ENCODE assay signal across 20 cellular contexts in the genomic region with DNA sequence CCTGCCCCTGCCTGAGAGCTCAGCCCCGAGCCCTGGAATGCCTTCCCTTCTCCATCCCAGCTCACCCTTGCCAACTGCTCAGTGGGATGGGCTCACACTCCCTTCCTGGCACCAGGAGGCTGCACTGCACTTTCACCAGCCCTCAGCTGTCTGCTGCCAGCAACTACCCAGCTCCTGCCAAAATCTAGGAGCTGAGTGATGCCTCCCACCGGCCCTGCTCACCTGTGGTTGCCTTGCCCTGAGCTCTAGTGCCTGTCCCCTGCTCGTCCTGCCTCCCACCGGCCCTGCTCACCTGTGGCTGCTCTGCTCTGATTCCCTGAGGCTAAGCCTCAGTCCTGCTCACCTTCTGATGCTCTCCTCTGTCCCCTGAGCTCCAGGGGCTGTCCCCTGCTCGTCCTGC.
DNase-seq lines count a peak whose midpoint lies in the region; ATAC-seq, FAIRE-seq and TF ChIP-seq lines count a peak whose summit lies in the region.
"Had no signal": no experiment of that assay in that cellular context is flagged by ENCODE, and none has a peak within 500 bp of the region (broad histone marks: within the 10 kb centered on the region; RNA-seq: fewer than 3 reads in every experiment).

No MANE protein-coding gene starts in this region.

- no peak overlapping the region for H3K27ac Mint-ChIP-seq in activated naive CD8-positive, alpha-beta T cell treated with anti-CD3 and anti-CD28 coated beads, Interleukin-2, amount 10 ng/mL, durations not matched to agents 7 days and 5 days
- H3K27ac Mint-ChIP-seq in activated naive CD8-positive, alpha-beta T cell treated with anti-CD3 and anti-CD28 coated beads for 36 hours: no peak overlapping the region
- H3K27ac Mint-ChIP-seq in stimulated activated memory B cell treated with anti-CD40 and anti-IgM and Interleukin-4, amounts not matched to agents 10 μg/mL and 1 μg/mL and 100 μg/mL, for 72 hours: peak overlapping the region; percentile 99
- H3K27ac Mint-ChIP-seq: activated CD4-positive, alpha-beta T cell treated with anti-CD3 and anti-CD28 coated beads, Interleukin-2, amount 10 ng/mL, durations not matched to agents 7 days and 5 days; endodermal cell had no signal

- H3K27me3 Mint-ChIP-seq in activated naive CD8-positive, alpha-beta T cell treated with anti-CD3 and anti-CD28 coated beads, Interleukin-2, amount 10 ng/mL, durations not matched to agents 7 days and 5 days: peaks cover 2% of the 10 kb centered on the region
- H3K27me3 Mint-ChIP-seq in activated naive CD8-positive, alpha-beta T cell treated with anti-CD3 and anti-CD28 coated beads for 36 hours: peaks cover 4% of the 10 kb centered on the region
- no peaks in the 10 kb centered on the region for H3K27me3 Mint-ChIP-seq in stimulated activated memory B cell treated with anti-CD40 and anti-IgM and Interleukin-4, amounts not matched to agents 10 μg/mL and 1 μg/mL and 100 μg/mL, for 72 hours
- H3K27me3 Mint-ChIP-seq: activated CD4-positive, alpha-beta T cell treated with anti-CD3 and anti-CD28 coated beads, Interleukin-2, amount 10 ng/mL, durations not matched to agents 7 days and 5 days had no signal

- no peak for ATAC-seq in activated naive CD8-positive, alpha-beta T cell treated with anti-CD3 and anti-CD28 coated beads, Interleukin-2, amount 10 ng/mL, durations not matched to agents 7 days and 5 days (ENCODE audit: low read depth)
- no peak for ATAC-seq in stimulated activated memory B cell treated with anti-CD40 and anti-IgM and Interleukin-4, amounts not matched to agents 10 μg/mL and 1 μg/mL and 100 μg/mL, for 72 hours
- ATAC-seq in GM18498 (IDR thresholded peaks at IDR 0.05; ENCODE audit: unreplicated experiment): no peak
- ATAC-seq: naive thymus-derived CD8-positive, alpha-beta T cell had no signal

- H3K36me3 ChIP-seq in kidney (ENCODE audit: control insufficient read depth in 1 of 2, insufficient read depth in 2 of 2, low read length in 2 of 2) (no peaks in the 10 kb centered on the region), suprapubic skin (no peaks in the 10 kb centered on the region)
- H3K36me3 ChIP-seq: vagina had no signal

- H3K9me3 ChIP-seq in kidney (ENCODE audit: control insufficient read depth in 1 of 2, low read length in 2 of 2) (peaks cover 0 to 4% of the 10 kb centered on the region in 2 donors), suprapubic skin (no peaks in the 10 kb centered on the region)
- H3K9me3 ChIP-seq: vagina had no signal

- H3K4me3 ChIP-seq in kidney (ENCODE audit: low read length in 2 of 2): no peak overlapping the region
- no peak overlapping the region for H3K4me3 ChIP-seq in suprapubic skin
- H3K4me3 ChIP-seq: GM23248, vagina had no signal

- H3K4me1 ChIP-seq in kidney (ENCODE audit: control insufficient read depth in 1 of 2, insufficient read depth in 1 of 2, low read depth in 1 of 2, low read length in 2 of 2): no peaks in the 10 kb centered on the region
- no peaks in the 10 kb centered on the region for H3K4me1 ChIP-seq in suprapubic skin
- H3K4me1 ChIP-seq: parathyroid adenoma, vagina had no signal

- WGBS in suprapubic skin: 41% methylated on average over 4 of the region's 5 CpGs

- H3K36me3 Mint-ChIP-seq in activated naive CD8-positive, alpha-beta T cell treated with anti-CD3 and anti-CD28 coated beads, Interleukin-2, amount 10 ng/mL, durations not matched to agents 7 days and 5 days: no peaks in the 10 kb centered on the region
- H3K36me3 Mint-ChIP-seq in activated naive CD8-positive, alpha-beta T cell treated with anti-CD3 and anti-CD28 coated beads for 36 hours: no peaks in the 10 kb centered on the region
- peaks cover 65% of the 10 kb centered on the region for H3K36me3 Mint-ChIP-seq in stimulated activated memory B cell treated with anti-CD40 and anti-IgM and Interleukin-4, amounts not matched to agents 10 μg/mL and 1 μg/mL and 100 μg/mL, for 72 hours
- H3K36me3 Mint-ChIP-seq: naive thymus-derived CD8-positive, alpha-beta T cell had no signal

- TF ChIP-seq CTCF in kidney (IDR thresholded peaks at IDR 0.05; ENCODE audit: borderline replicate concordance, extremely low read depth, insufficient read depth): no peak
- no peak for TF ChIP-seq CTCF in suprapubic skin (IDR thresholded peaks at IDR 0.05)

- H3K9me3 Mint-ChIP-seq in activated naive CD8-positive, alpha-beta T cell treated with anti-CD3 and anti-CD28 coated beads, Interleukin-2, amount 10 ng/mL, durations not matched to agents 7 days and 5 days: no peaks in the 10 kb centered on the region
- H3K9me3 Mint-ChIP-seq in activated naive CD8-positive, alpha-beta T cell treated with anti-CD3 and anti-CD28 coated beads for 36 hours: peaks cover 3% of the 10 kb centered on the region
- peaks cover 5% of the 10 kb centered on the region for H3K9me3 Mint-ChIP-seq in stimulated activated memory B cell treated with anti-CD40 and anti-IgM and Interleukin-4, amounts not matched to agents 10 μg/mL and 1 μg/mL and 100 μg/mL, for 72 hours
- H3K9me3 Mint-ChIP-seq: activated CD4-positive, alpha-beta T cell treated with anti-CD3 and anti-CD28 coated beads, Interleukin-2, amount 10 ng/mL, durations not matched to agents 7 days and 5 days; naive thymus-derived CD8-positive, alpha-beta T cell had no signal

- TF ChIP-seq EP300 in suprapubic skin (IDR thresholded peaks at IDR 0.05): no peak

- no peak overlapping the region for H3K27ac ChIP-seq in kidney (ENCODE audit: low read depth in 2 of 2, low read length in 2 of 2)
- H3K27ac ChIP-seq in suprapubic skin: no peak overlapping the region
- H3K27ac ChIP-seq: GM23248, parathyroid adenoma, vagina had no signal

- no peak overlapping the region for H3K4me3 Mint-ChIP-seq in activated naive CD8-positive, alpha-beta T cell treated with anti-CD3 and anti-CD28 coated beads, Interleukin-2, amount 10 ng/mL, durations not matched to agents 7 days and 5 days
- H3K4me3 Mint-ChIP-seq in activated naive CD8-positive, alpha-beta T cell treated with anti-CD3 and anti-CD28 coated beads for 36 hours: no peak overlapping the region
- peak overlapping the region; percentile 95 for H3K4me3 Mint-ChIP-seq in stimulated activated memory B cell treated with anti-CD40 and anti-IgM and Interleukin-4, amounts not matched to agents 10 μg/mL and 1 μg/mL and 100 μg/mL, for 72 hours
- H3K4me3 Mint-ChIP-seq: activated CD4-positive, alpha-beta T cell treated with anti-CD3 and anti-CD28 coated beads, Interleukin-2, amount 10 ng/mL, durations not matched to agents 7 days and 5 days; endodermal cell; naive thymus-derived CD8-positive, alpha-beta T cell had no signal

- no peak for TF ChIP-seq POLR2A in suprapubic skin (IDR thresholded peaks at IDR 0.05)

- H3K4me1 Mint-ChIP-seq in activated naive CD8-positive, alpha-beta T cell treated with anti-CD3 and anti-CD28 coated beads, Interleukin-2, amount 10 ng/mL, durations not matched to agents 7 days and 5 days: no peaks in the 10 kb centered on the region
- H3K4me1 Mint-ChIP-seq in activated naive CD8-positive, alpha-beta T cell treated with anti-CD3 and anti-CD28 coated beads for 36 hours: peaks cover 5% of the 10 kb centered on the region
- peaks cover 60% of the 10 kb centered on the region for H3K4me1 Mint-ChIP-seq in stimulated activated memory B cell treated with anti-CD40 and anti-IgM and Interleukin-4, amounts not matched to agents 10 μg/mL and 1 μg/mL and 100 μg/mL, for 72 hours
- H3K4me1 Mint-ChIP-seq: activated CD4-positive, alpha-beta T cell treated with anti-CD3 and anti-CD28 coated beads, Interleukin-2, amount 10 ng/mL, durations not matched to agents 7 days and 5 days; endodermal cell had no signal

- POLR2A ChIA-PET in activated naive CD8-positive, alpha-beta T cell treated with anti-CD3 and anti-CD28 coated beads, Interleukin-2, amount 10 ng/mL, durations not matched to agents 7 days and 5 days (lab: Charles Lee): no interaction called here

- peak; percentile 34 for DNase-seq in activated naive CD8-positive, alpha-beta T cell treated with anti-CD3 and anti-CD28 coated beads, Interleukin-2, amount 10 ng/mL, durations not matched to agents 7 days and 5 days
- no peak for DNase-seq in activated naive CD8-positive, alpha-beta T cell treated with anti-CD3 and anti-CD28 coated beads for 36 hours
- DNase-seq in NCI-H1694 treated with DMSO at 0.1 percent for 48 hours (lab: John Stamatoyannopoulos, UW) (peak; percentile 56), kidney (peak; percentile 70), GM19240 (ENCODE audit: insufficient read length, low spot score) (no peak), suprapubic skin (ENCODE audit: low spot score in 2 of 2) (no peak)
- DNase-seq: activated CD4-positive, alpha-beta T cell treated with anti-CD3 and anti-CD28 coated beads, Interleukin-2, amount 10 ng/mL, durations not matched to agents 7 days and 5 days; activated CD8-positive, alpha-beta memory T cell treated with anti-CD3 and anti-CD28 coated beads, Interleukin-2, amount 50 U/mL, for 4 hours; central memory CD4-positive, alpha-beta T cell; endodermal cell; GM23248; Karpas-422; NCI-H1092 treated with DMSO at 0.1 percent for 48 hours; NCI-H524; T-helper 1 cell had no signal

- no peak for FAIRE-seq in kidney (lab: Jason Lieb, UNC)

- intact Hi-C loops in kidney (cut with DNase I): no loop called here

- H3K9ac ChIP-seq in kidney (ENCODE audit: low read length in 2 of 2): no peak overlapping the region
- H3K9ac ChIP-seq: GM23248, parathyroid adenoma had no signal

- peaks cover 4% of the 10 kb centered on the region for H3K27me3 ChIP-seq in suprapubic skin
- H3K27me3 ChIP-seq: vagina had no signal

Comparison
In these comparisons a context has a peak if more than half of its experiments do, and no peak if none do; other contexts are left out.
1. DNase-seq: peak in activated naive CD8-positive, alpha-beta T cell treated with anti-CD3 and anti-CD28 coated beads, Interleukin-2, amount 10 ng/mL, durations not matched to agents 7 days and 5 days (single experiment), NCI-H1694 treated with DMSO at 0.1 percent for 48 hours (single experiment) and kidney (single experiment); none in activated naive CD8-positive, alpha-beta T cell treated with anti-CD3 and anti-CD28 coated beads for 36 hours (single experiment), GM19240 (single experiment) and suprapubic skin (0 of 2).